Comparison of ENCODE assay signal across 20 cellular contexts in the genomic region with DNA sequence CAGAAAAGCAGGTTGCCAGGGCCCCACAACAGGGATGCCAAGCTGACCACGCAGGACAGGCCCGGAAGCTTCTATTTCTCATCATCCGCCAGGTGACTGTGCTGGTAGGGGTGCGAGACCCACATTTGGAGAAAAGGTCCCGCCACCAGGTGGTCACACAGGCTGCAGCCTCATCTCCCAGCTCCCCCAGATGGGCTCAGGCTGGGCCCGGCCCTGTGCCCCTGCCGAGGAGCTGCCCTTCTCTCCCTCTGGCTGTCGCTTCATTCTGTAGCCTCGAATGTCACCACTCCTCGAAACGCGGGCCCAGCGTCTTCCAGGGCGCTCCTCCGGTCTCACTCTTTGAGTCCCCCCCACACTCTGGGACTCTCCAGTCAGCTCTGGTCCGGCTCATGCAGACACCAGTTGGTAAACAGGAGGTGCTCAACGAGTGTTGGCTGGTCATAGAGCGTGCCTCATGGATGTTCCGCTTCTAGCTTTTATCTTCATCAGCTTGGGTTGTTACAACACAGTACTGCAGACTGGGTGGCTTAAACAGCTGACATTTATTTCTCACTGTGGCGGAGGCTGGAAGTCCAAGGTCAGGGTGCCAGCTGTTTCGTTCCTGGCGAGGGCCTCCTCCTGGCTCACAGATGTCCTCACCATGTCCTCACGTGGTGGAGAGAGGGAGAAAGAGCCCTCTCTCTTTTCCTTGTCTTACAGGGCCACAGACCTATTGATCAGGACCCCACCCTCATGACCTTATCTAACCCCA.
"Had no signal": no experiment of that assay in that cellular context is flagged by ENCODE, and none has a peak within 500 bp of the region (broad histone marks: within the 10 kb centered on the region; RNA-seq: fewer than 3 reads in every experiment).

No MANE protein-coding gene starts in this region.

- DNase-seq: colonic mucosa; dermis blood vessel endothelial cell; esophagus squamous epithelium; foreskin melanocyte; heart left ventricle; hippocampal formation; kidney glomerular epithelial cell; mammary epithelial cell; occipital lobe; pancreas; stimulated activated CD4-positive, alpha-beta T cell treated with anti-CD3 and anti-CD28 coated beads, Interleukin-2, amount 100 ng/mL, for 48 hours; stimulated activated CD8-positive, alpha-beta memory T cell treated with anti-CD3 and anti-CD28 coated beads, Interleukin-4, amount 100 ng/mL, for 48 hours; tibial artery; upper lobe of left lung had no signal

- H3K27me3 ChIP-seq: neural progenitor cell, right lobe of liver, vagina had no signal

- H3K27ac ChIP-seq: colonic mucosa, esophagus squamous epithelium, heart left ventricle, neural progenitor cell, pancreas, prostate gland, right lobe of liver, skin epidermis, tibial artery, upper lobe of left lung, vagina had no signal

- H3K4me3 ChIP-seq: colonic mucosa, esophagus squamous epithelium, heart left ventricle, neural progenitor cell, pancreas, prostate gland, right lobe of liver, skin epidermis, tibial artery, upper lobe of left lung, vagina had no signal

- H3K9me3 ChIP-seq: colonic mucosa, esophagus squamous epithelium, heart left ventricle, pancreas, prostate gland, right lobe of liver, tibial artery, upper lobe of left lung, vagina had no signal

- H3K36me3 ChIP-seq: colonic mucosa, esophagus squamous epithelium, heart left ventricle, neural progenitor cell, pancreas, prostate gland, right lobe of liver, tibial artery, upper lobe of left lung, vagina had no signal

- ATAC-seq: heart left ventricle; pancreas; right lobe of liver; stimulated activated effector memory CD8-positive, alpha-beta T cell treated with anti-CD3 and anti-CD28 coated beads, Interleukin-12 subunit alpha, Interleukin-12 subunit beta, amount 100 ng/mL, for 72 hours had no signal

- H2AFZ ChIP-seq: neural progenitor cell had no signal

- H3K4me1 ChIP-seq: colonic mucosa, esophagus squamous epithelium, heart left ventricle, pancreas, prostate gland, right lobe of liver, upper lobe of left lung, vagina had no signal

- H3K9ac ChIP-seq: neural progenitor cell had no signal

- H3K4me2 ChIP-seq: neural progenitor cell had no signal
